9 cellular contexts compared by ENCODE assay signal in the genomic region with DNA sequence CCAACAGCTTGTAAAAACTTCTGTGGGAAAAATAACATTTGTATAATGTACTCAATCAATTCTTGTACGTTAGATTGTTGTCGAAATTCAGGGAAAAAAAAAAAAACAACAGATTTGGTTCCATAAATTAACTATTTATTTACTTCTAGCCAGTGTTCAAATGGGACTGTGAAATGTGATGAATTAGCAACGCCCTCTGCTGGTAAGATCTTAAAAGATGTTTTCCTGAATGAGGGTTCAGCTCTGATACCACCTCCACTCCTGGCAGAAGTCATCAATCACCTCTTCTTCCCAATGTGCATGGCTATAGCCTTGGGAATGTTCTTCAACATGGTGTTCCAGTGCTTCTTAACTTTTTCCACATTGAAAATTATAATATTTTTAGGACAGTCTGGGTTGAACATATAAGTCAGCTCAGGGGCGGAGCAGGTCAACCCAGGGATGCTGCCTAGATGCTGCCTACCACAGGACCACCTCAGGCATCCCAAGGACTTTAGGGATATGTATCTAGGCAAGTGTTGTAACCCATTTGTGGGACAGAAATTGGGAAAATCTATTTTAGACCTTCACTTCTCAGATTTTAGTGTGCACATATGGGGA.
A peak's percentile ranks its signal among the peaks of the same experiment; 100 is the strongest.
DNase-seq lines count a peak whose midpoint lies in the region; ATAC-seq and TF ChIP-seq lines count a peak whose summit lies in the region.
"Had no signal": no experiment of that assay in that cellular context is flagged by ENCODE, and none has a peak within 500 bp of the region (broad histone marks: within the 10 kb centered on the region; RNA-seq: fewer than 3 reads in every experiment).

No MANE protein-coding gene starts in this region.

- H3K4me1 Mint-ChIP-seq in activated T-cell treated with anti-CD3 and anti-CD28 coated beads, Interleukin-2, amount 50 U/mL, for 72 hours (ENCODE audit: low read depth): no peaks in the 10 kb centered on the region
- no peaks in the 10 kb centered on the region for H3K4me1 Mint-ChIP-seq in activated T-cell treated with anti-CD3 and anti-CD28 coated beads, Interleukin-2, amount 50 U/mL, for 4 hours (ENCODE audit: low read depth)
- no peaks in the 10 kb centered on the region for H3K4me1 Mint-ChIP-seq in effector memory CD8-positive, alpha-beta T cell (ENCODE audit: low read depth in 2 of 2)
- H3K4me1 Mint-ChIP-seq: central memory CD8-positive, alpha-beta T cell had no signal

- no peaks in the 10 kb centered on the region for H3K27me3 ChIP-seq in NT2/D1 (ENCODE audit: insufficient read depth, insufficient read length)
- H3K27me3 ChIP-seq in endocrine pancreas (ENCODE audit: control insufficient read depth, insufficient read depth, low read length): no peaks in the 10 kb centered on the region

- no peaks in the 10 kb centered on the region for H3K9me3 Mint-ChIP-seq in activated T-cell treated with anti-CD3 and anti-CD28 coated beads, Interleukin-2, amount 50 U/mL, for 72 hours
- no peaks in the 10 kb centered on the region for H3K9me3 Mint-ChIP-seq in activated T-cell treated with anti-CD3 and anti-CD28 coated beads, Interleukin-2, amount 50 U/mL, for 4 hours
- H3K9me3 Mint-ChIP-seq in effector memory CD8-positive, alpha-beta T cell: no peaks in the 10 kb centered on the region
- H3K9me3 Mint-ChIP-seq: central memory CD8-positive, alpha-beta T cell had no signal

- no peak overlapping the region for H3K4me3 ChIP-seq in NT2/D1 (ENCODE audit: insufficient read length, low read depth)
- peak overlapping the region; percentile 23 for H3K4me3 ChIP-seq in endocrine pancreas (ENCODE audit: control insufficient read depth, insufficient read depth, low read length)
- H3K4me3 ChIP-seq in mucosa of descending colon: no peak overlapping the region

- H3K27me3 Mint-ChIP-seq in activated T-cell treated with anti-CD3 and anti-CD28 coated beads, Interleukin-2, amount 50 U/mL, for 72 hours (ENCODE audit: low read depth): peaks cover 7% of the 10 kb centered on the region
- H3K27me3 Mint-ChIP-seq in activated T-cell treated with anti-CD3 and anti-CD28 coated beads, Interleukin-2, amount 50 U/mL, for 4 hours (ENCODE audit: low read depth): peaks cover 6% of the 10 kb centered on the region
- peaks cover 0 to 17% of the 10 kb centered on the region in 2 donors for H3K27me3 Mint-ChIP-seq in effector memory CD8-positive, alpha-beta T cell

- H3K9me3 ChIP-seq in NT2/D1 (ENCODE audit: insufficient read depth, low read length) (no peaks in the 10 kb centered on the region), endocrine pancreas (ENCODE audit: control insufficient read depth, low read length) (no peaks in the 10 kb centered on the region), mucosa of descending colon (no peaks in the 10 kb centered on the region)

- no peak for TF ChIP-seq CTCF in mucosa of descending colon (IDR thresholded peaks at IDR 0.05)

- no peak overlapping the region for H3K9ac ChIP-seq in NT2/D1 (ENCODE audit: insufficient read length, low read depth)
- no peak overlapping the region for H3K9ac ChIP-seq in endocrine pancreas (ENCODE audit: control insufficient read depth, insufficient read depth, low read length)

- no peak for ATAC-seq in activated T-cell treated with anti-CD3 and anti-CD28 coated beads, Interleukin-2, amount 50 U/mL, for 72 hours (replicated peaks in 1 of 2)
- ATAC-seq in activated T-cell treated with anti-CD3 and anti-CD28 coated beads, Interleukin-2, amount 50 U/mL, for 4 hours: no peak
- ATAC-seq in HG03280 (IDR thresholded peaks at IDR 0.05; ENCODE audit: unreplicated experiment): peak; percentile 61
- peak; percentile 44 for ATAC-seq in mucosa of descending colon
- ATAC-seq in effector memory CD8-positive, alpha-beta T cell (replicated peaks): no peak
- no peak for ATAC-seq in GM21717 (IDR thresholded peaks at IDR 0.05; ENCODE audit: unreplicated experiment)

- intact Hi-C loops in mucosa of descending colon (cut with DNase I, micrococcal nuclease): loop anchor here (5.0 kb wide), 2 partner anchors 73 to 78 kb away; no protein-coding TSS in a partner anchor

- peak overlapping the region; percentile 18 for H3K27ac Mint-ChIP-seq in activated T-cell treated with anti-CD3 and anti-CD28 coated beads, Interleukin-2, amount 50 U/mL, for 72 hours
- no peak overlapping the region for H3K27ac Mint-ChIP-seq in effector memory CD8-positive, alpha-beta T cell

- H3K36me3 ChIP-seq in NT2/D1 (ENCODE audit: insufficient read depth, insufficient read length, low read length): no peaks in the 10 kb centered on the region
- no peaks in the 10 kb centered on the region for H3K36me3 ChIP-seq in endocrine pancreas (ENCODE audit: control insufficient read depth, insufficient read depth, low read length)
- H3K36me3 ChIP-seq in mucosa of descending colon (ENCODE audit: low read depth): no peaks in the 10 kb centered on the region

- H3K36me3 Mint-ChIP-seq in activated T-cell treated with anti-CD3 and anti-CD28 coated beads, Interleukin-2, amount 50 U/mL, for 72 hours (ENCODE audit: insufficient read depth in 2 of 2): no peaks in the 10 kb centered on the region
- no peaks in the 10 kb centered on the region for H3K36me3 Mint-ChIP-seq in activated T-cell treated with anti-CD3 and anti-CD28 coated beads, Interleukin-2, amount 50 U/mL, for 4 hours (ENCODE audit: insufficient read depth)
- H3K36me3 Mint-ChIP-seq in effector memory CD8-positive, alpha-beta T cell (ENCODE audit: insufficient read depth): no peaks in the 10 kb centered on the region

- H3K4me3 Mint-ChIP-seq in activated T-cell treated with anti-CD3 and anti-CD28 coated beads, Interleukin-2, amount 50 U/mL, for 72 hours: no peak overlapping the region
- H3K4me3 Mint-ChIP-seq in activated T-cell treated with anti-CD3 and anti-CD28 coated beads, Interleukin-2, amount 50 U/mL, for 4 hours: no peak overlapping the region
- H3K4me3 Mint-ChIP-seq in effector memory CD8-positive, alpha-beta T cell: no peak overlapping the region
- H3K4me3 Mint-ChIP-seq: central memory CD8-positive, alpha-beta T cell had no signal

- H3K4me1 ChIP-seq in NT2/D1 (ENCODE audit: insufficient read depth, insufficient read length) (no peaks in the 10 kb centered on the region), endocrine pancreas (ENCODE audit: control insufficient read depth, insufficient read depth, low read length) (peaks cover 8% of the 10 kb centered on the region), mucosa of descending colon (ENCODE audit: low read depth) (no peaks in the 10 kb centered on the region)

- peak in 1 of 2 donors; percentile 6 for DNase-seq in activated T-cell treated with anti-CD3 and anti-CD28 coated beads, Interleukin-2, amount 50 U/mL, for 72 hours
- no peak for DNase-seq in activated T-cell treated with anti-CD3 and anti-CD28 coated beads, Interleukin-2, amount 50 U/mL, for 4 hours
- DNase-seq in NT2/D1 (ENCODE audit: low read depth, low spot score): peak; percentile 28
- peak in 1 of 3 donors; percentile 11 for DNase-seq in mucosa of descending colon
- no peak for DNase-seq in effector memory CD8-positive, alpha-beta T cell

Comparison
In these comparisons a context has a peak if more than half of its experiments do, and no peak if none do; other contexts are left out.
1. ATAC-seq: peak in HG03280 (single experiment) and mucosa of descending colon (single experiment); none in activated T-cell treated with anti-CD3 and anti-CD28 coated beads, Interleukin-2, amount 50 U/mL, for 72 hours (0 of 2), activated T-cell treated with anti-CD3 and anti-CD28 coated beads, Interleukin-2, amount 50 U/mL, for 4 hours (0 of 2), effector memory CD8-positive, alpha-beta T cell (single experiment) and GM21717 (single experiment).